Comparison of ENCODE assay signal across 24 cellular contexts in the genomic region with DNA sequence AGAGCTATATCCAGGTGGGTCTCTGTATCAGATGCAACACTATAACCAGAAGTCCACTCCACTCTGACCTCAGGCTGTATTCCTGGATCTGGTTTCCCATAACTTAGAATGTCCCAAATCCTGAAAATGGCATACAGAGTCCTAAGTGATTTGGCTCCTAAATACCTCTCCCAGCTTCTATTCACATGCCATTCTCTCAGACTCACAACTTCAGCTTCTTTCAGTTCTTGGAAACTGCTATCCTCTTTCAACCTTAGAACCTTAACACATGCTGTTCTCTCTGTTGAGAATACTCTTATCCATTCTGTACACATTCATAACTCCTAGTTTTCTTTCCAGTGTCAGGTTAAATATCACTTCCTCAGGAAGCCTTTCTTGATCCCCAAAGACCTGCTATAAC.
DNase-seq lines count a peak whose midpoint lies in the region; ATAC-seq, FAIRE-seq and TF ChIP-seq lines count a peak whose summit lies in the region.
"Had no signal": no experiment of that assay in that cellular context is flagged by ENCODE, and none has a peak within 500 bp of the region (broad histone marks: within the 10 kb centered on the region; RNA-seq: fewer than 3 reads in every experiment).

No MANE protein-coding gene starts in this region.

- H3K27me3 ChIP-seq in K562 (ENCODE audit: control insufficient read depth in 2 of 2, insufficient read depth in 2 of 2, low read length in 2 of 2): no peaks in the 10 kb centered on the region
- no peaks in the 10 kb centered on the region for H3K27me3 ChIP-seq in CD8-positive, alpha-beta T cell (ENCODE audit: insufficient read depth, low read length)
- H3K27me3 ChIP-seq: BLaER1 treated with 17β-estradiol and CSF1 and Interleukin-3, amounts not matched to agents 10 nM and 100 nM had no signal

- H3K4me1 ChIP-seq in K562 (replicated peaks in 1 of 2; ENCODE audit: control insufficient read depth in 2 of 2, insufficient read depth in 2 of 2, low read length in 2 of 2): no peaks in the 10 kb centered on the region
- no peaks in the 10 kb centered on the region for H3K4me1 ChIP-seq in CD8-positive, alpha-beta T cell (ENCODE audit: insufficient read depth, low read length)
- H3K4me1 ChIP-seq: BLaER1 treated with 17β-estradiol and CSF1 and Interleukin-3, amounts not matched to agents 10 nM and 100 nM had no signal

- no peaks in the 10 kb centered on the region for H4K20me1 ChIP-seq in K562 (replicated peaks; ENCODE audit: control insufficient read depth, insufficient read depth, low read length)
- H4K20me1 ChIP-seq: BLaER1 treated with 17β-estradiol and CSF1 and Interleukin-3, amounts not matched to agents 10 nM and 100 nM had no signal

- FAIRE-seq in H54 (lab: Jason Lieb, UNC): peak; percentile 33
- FAIRE-seq in K562 (lab: Jason Lieb, UNC): no peak
- FAIRE-seq: A204.1 had no signal

- ATAC-seq in K562: no peak
- no peak for ATAC-seq in CD8-positive, alpha-beta T cell
- no peak for ATAC-seq in GM21526 (IDR thresholded peaks at IDR 0.05; ENCODE audit: low FRiP score, unreplicated experiment)
- ATAC-seq: GM23338, HCT116, Right ventricle myocardium inferior had no signal

- in situ Hi-C loops in K562 (cut with MboI): no loop called here

- H3K36me3 Mint-ChIP-seq in CD8-positive, alpha-beta T cell: no peaks in the 10 kb centered on the region
- peaks cover 16% of the 10 kb centered on the region for H3K36me3 Mint-ChIP-seq in nephron progenitor cell (ENCODE audit: low read depth)
- H3K36me3 Mint-ChIP-seq: CD4-positive, alpha-beta memory T cell had no signal

- no peak overlapping the region for H3K27ac ChIP-seq in K562 (ENCODE audit: extremely low read depth, low read depth, low read length)
- H3K27ac ChIP-seq in CD8-positive, alpha-beta T cell (ENCODE audit: low read depth, low read length): no peak overlapping the region
- H3K27ac ChIP-seq: BLaER1 treated with 17β-estradiol and CSF1 and Interleukin-3, amounts not matched to agents 10 nM and 100 nM had no signal

- H3K79me2 ChIP-seq in K562 (ENCODE audit: control insufficient read depth, insufficient read depth, low read length): no peaks in the 10 kb centered on the region

- no peaks in the 10 kb centered on the region for H3K4me1 Mint-ChIP-seq in CD8-positive, alpha-beta T cell (ENCODE audit: low read depth)
- H3K4me1 Mint-ChIP-seq in nephron progenitor cell: no peaks in the 10 kb centered on the region
- H3K4me1 Mint-ChIP-seq: GM23338 had no signal

- H3K4me3 Mint-ChIP-seq in CD8-positive, alpha-beta T cell: no peak overlapping the region
- H3K4me3 Mint-ChIP-seq in nephron progenitor cell: no peak overlapping the region
- H3K4me3 Mint-ChIP-seq: CD4-positive, alpha-beta memory T cell; GM23338 had no signal

- H3K4me3 ChIP-seq in AG10803 (ENCODE audit: low read length) (no peak overlapping the region), K562 (no peak overlapping the region)
- H3K4me3 ChIP-seq in CD8-positive, alpha-beta T cell (ENCODE audit: low read depth, low read length): no peak overlapping the region
- H3K4me3 ChIP-seq: BLaER1 treated with 17β-estradiol and CSF1 and Interleukin-3, amounts not matched to agents 10 nM and 100 nM; GM23338 had no signal

- DNase-seq in AG10803 (ENCODE audit: low read depth): peak; percentile 6
- DNase-seq in H54 (ENCODE audit: insufficient read length, low spot score): no peak
- no peak for DNase-seq in K562 (ENCODE audit: extremely low read depth in 1 of 4, low spot score in 3 of 4)
- peak; percentile 13 for DNase-seq in iris pigment epithelial cell (ENCODE audit: low read depth)
- no peak for DNase-seq in CD8-positive, alpha-beta T cell
- DNase-seq in nephron progenitor cell: no peak
- no peak for DNase-seq in NCI-H1694 treated with DMSO at 0.1 percent for 48 hours (lab: John Stamatoyannopoulos, UW)
- DNase-seq: CD4-positive, alpha-beta memory T cell; DND-41; MM.1S; NCI-H1048; NCI-H1417 treated with DMSO at 0.1 percent for 48 hours; NCI-H187 treated with DMSO at 0.1 percent for 48 hours; NCI-H2107; NCI-H446 treated with DMSO at 0.1 percent for 48 hours; NCI-H526 treated with DMSO at 0.1 percent for 48 hours; OCI-M1; SW 1271 had no signal

- no peaks in the 10 kb centered on the region for H3K9me3 ChIP-seq in K562 (replicated peaks; ENCODE audit: control insufficient read depth, insufficient read depth, low read depth, low read length)
- no peaks in the 10 kb centered on the region for H3K9me3 ChIP-seq in CD8-positive, alpha-beta T cell (ENCODE audit: low read length)

- no peak overlapping the region for H3K4me2 ChIP-seq in K562 (ENCODE audit: insufficient read depth, low read length)
- H3K4me2 ChIP-seq: BLaER1 treated with 17β-estradiol and CSF1 and Interleukin-3, amounts not matched to agents 10 nM and 100 nM; GM23338 had no signal

- no TSS peak for BruUV-seq in K562 (replicated peaks; lab: Mats Ljungman, UMichigan)

- POLR2A ChIA-PET in K562 (lab: Yijun Ruan, JAX): no interaction called here
- POLR2A ChIA-PET in CD8-positive, alpha-beta T cell (lab: Charles Lee): interaction anchor here (0.9 kb wide), 1 partner anchor 15 kb away, joined by 3 read pairs; no protein-coding TSS in a partner anchor

- intact Hi-C loops in K562 (cut with micrococcal nuclease): no loop called here
- intact Hi-C loops in CD8-positive, alpha-beta T cell (cut with DNase I, micrococcal nuclease): no loop called here

- H2AFZ ChIP-seq in K562 (ENCODE audit: low read depth, low read length): no peak overlapping the region
- H2AFZ ChIP-seq: GM23338 had no signal

- H3K27ac Mint-ChIP-seq in CD8-positive, alpha-beta T cell: no peak overlapping the region
- no peak overlapping the region for H3K27ac Mint-ChIP-seq in nephron progenitor cell
- H3K27ac Mint-ChIP-seq: CD4-positive, alpha-beta memory T cell; GM23338 had no signal

- TF ChIP-seq EP300 in K562 (IDR thresholded peaks at IDR 0.05; ENCODE audit: low read length): no peak

- CTCF ChIA-PET in K562 (lab: Yijun Ruan, JAX; ENCODE audit: low intra/inter-chr PET ratio): no interaction called here
- CTCF ChIA-PET in CD8-positive, alpha-beta T cell (lab: Charles Lee): no interaction called here

- no peak for TF ChIP-seq RAD21 in K562 (CRISPR knock-in tag; conservative IDR thresholded peaks at IDR 0.05 in 1 of 2, IDR thresholded peaks at IDR 0.05 in 1 of 2)

- H3K36me3 ChIP-seq in K562 (ENCODE audit: control insufficient read depth, insufficient read depth, low read length): peaks cover 3% of the 10 kb centered on the region; the same call in 1 of the 3 replicates
- H3K36me3 ChIP-seq in CD8-positive, alpha-beta T cell (ENCODE audit: insufficient read depth, low read length): no peaks in the 10 kb centered on the region

- no peaks in the 10 kb centered on the region for H3K27me3 Mint-ChIP-seq in CD8-positive, alpha-beta T cell (ENCODE audit: low read depth)
- no peaks in the 10 kb centered on the region for H3K27me3 Mint-ChIP-seq in nephron progenitor cell (ENCODE audit: low read depth, poor library complexity)
- H3K27me3 Mint-ChIP-seq: CD4-positive, alpha-beta memory T cell had no signal

- H3K9me1 ChIP-seq in K562 (ENCODE audit: control insufficient read depth, insufficient read depth, low read length): no peaks in the 10 kb centered on the region

- TF ChIP-seq POLR2A in H54 (IDR thresholded peaks at IDR 0.05; ENCODE audit: low read depth, low read length) (no peak), K562 (conservative IDR thresholded peaks at IDR 0.05) (no peak)

- TF ChIP-seq CTCF in AG10803 (conservative IDR thresholded peaks at IDR 0.05; ENCODE audit: low read length) (no peak), K562 (IDR thresholded peaks at IDR 0.05 in 2 of 3, conservative IDR thresholded peaks at IDR 0.05 in 1 of 3; ENCODE audit: insufficient read depth in 2 of 3, low read depth in 1 of 3, low read length in 3 of 3) (no peak), nephron progenitor cell (IDR thresholded peaks at IDR 0.05) (no peak)
- no peak for TF ChIP-seq CTCF in CD8-positive, alpha-beta T cell (IDR thresholded peaks at IDR 0.05)

- no peak overlapping the region for H3K9ac ChIP-seq in K562 (ENCODE audit: insufficient read depth in 1 of 2, low read depth in 2 of 2, low read length in 2 of 2)
- H3K9ac ChIP-seq: BLaER1 treated with 17β-estradiol and CSF1 and Interleukin-3, amounts not matched to agents 10 nM and 100 nM had no signal

- H3K9me3 Mint-ChIP-seq in CD8-positive, alpha-beta T cell: no peaks in the 10 kb centered on the region
- no peaks in the 10 kb centered on the region for H3K9me3 Mint-ChIP-seq in nephron progenitor cell
- H3K9me3 Mint-ChIP-seq: CD4-positive, alpha-beta memory T cell; GM23338 had no signal

TF ChIP-seq in K562, 482 proteins besides CTCF, POLR2A, EP300 and RAD21 (continues in another document):
- TF ChIP-seq ZZZ3 (IDR thresholded peaks at IDR 0.05) (no peak), BHLHE40 (IDR thresholded peaks at IDR 0.05; ENCODE audit: low read length) (no peak), FOXK1 (CRISPR knock-in tag; IDR thresholded peaks at IDR 0.05; ENCODE audit: borderline replicate concordance) (no peak), JUNB (CRISPR knock-in tag; conservative IDR thresholded peaks at IDR 0.05) (no peak), FOXA1 (IDR thresholded peaks at IDR 0.05; ENCODE audit: borderline replicate concordance) (no peak), EWSR1 (IDR thresholded peaks at IDR 0.05; ENCODE audit: borderline replicate concordance, low read depth, partially characterized antibody) (peak; percentile 41), GATAD2B (IDR thresholded peaks at IDR 0.05; ENCODE audit: borderline replicate concordance) (no peak), FOXP1 (CRISPR knock-in tag; IDR thresholded peaks at IDR 0.05) (no peak), SLC30A9 (CRISPR knock-in tag; IDR thresholded peaks at IDR 0.05) (no peak)

Comparison
In these comparisons a context has a peak if more than half of its experiments do, and no peak if none do; other contexts are left out.
1. DNase-seq: peak in AG10803 (single experiment) and iris pigment epithelial cell (single experiment); none in H54 (single experiment), K562 (0 of 4), CD8-positive, alpha-beta T cell (0 of 7), nephron progenitor cell (single experiment) and NCI-H1694 treated with DMSO at 0.1 percent for 48 hours (single experiment).